Comparison of ENCODE assay signal across 8 cellular contexts in the genomic region with DNA sequence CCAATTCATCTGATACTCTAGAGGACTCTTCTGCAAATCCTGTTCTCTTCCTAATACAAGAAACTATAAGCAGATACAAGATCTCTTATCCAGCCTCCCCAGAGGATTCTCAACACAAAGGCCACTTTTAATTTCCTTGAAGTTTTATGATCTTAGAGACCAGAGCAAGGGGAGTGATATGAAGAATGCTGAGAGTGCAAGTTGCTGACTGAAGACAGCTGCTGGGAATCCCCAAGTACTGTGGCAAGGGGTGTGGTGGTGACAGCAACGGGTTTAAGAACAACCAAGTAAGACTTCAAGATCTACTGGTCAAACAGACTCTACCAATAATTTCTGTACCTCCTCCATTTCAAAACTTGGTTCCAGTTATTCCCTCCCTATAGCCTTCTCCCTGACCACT.
DNase-seq lines count a peak whose midpoint lies in the region; ATAC-seq and TF ChIP-seq lines count a peak whose summit lies in the region.

No MANE protein-coding gene starts in this region.

- DNase-seq in T-helper 1 cell (peak in 3 of 5 donors; percentile 8 to 49 (median 9)), glomerular visceral epithelial cell (ENCODE audit: extremely low spot score) (peak; percentile 10), hypothalamus (lab: John Stamatoyannopoulos, UW) (no peak), NCI-H2196 treated with DMSO at 0.1 percent for 48 hours (lab: John Stamatoyannopoulos, UW; ENCODE audit: unreplicated experiment) (no peak), AG20443 (ENCODE audit: low spot score) (no peak)

- ATAC-seq in GM18498 (IDR thresholded peaks at IDR 0.05; ENCODE audit: unreplicated experiment) (peak; percentile 89), HG02571 (IDR thresholded peaks at IDR 0.05; ENCODE audit: unreplicated experiment) (peak; percentile 88), SK-N-SH treated with all-trans-retinoic acid at 6 μM for 48 hours (no peak)

TF ChIP-seq in SK-N-SH treated with all-trans-retinoic acid at 6 μM for 48 hours, 23 proteins besides CTCF, POLR2A, EP300 and RAD21:
- TF ChIP-seq ZFP30 (CRISPR knock-in tag; IDR thresholded peaks at IDR 0.05) (no peak), GLIS3 (CRISPR knock-in tag; IDR thresholded peaks at IDR 0.05) (no peak), CSDC2 (CRISPR knock-in tag; IDR thresholded peaks at IDR 0.05) (no peak), ZNF565 (CRISPR knock-in tag; conservative IDR thresholded peaks at IDR 0.05; ENCODE audit: low read depth) (no peak), PPARA (CRISPR knock-in tag; IDR thresholded peaks at IDR 0.05; ENCODE audit: borderline replicate concordance) (no peak), TOX (CRISPR knock-in tag; IDR thresholded peaks at IDR 0.05; ENCODE audit: borderline replicate concordance) (no peak), ZNF8 (CRISPR knock-in tag; IDR thresholded peaks at IDR 0.05) (no peak), OSR1 (CRISPR knock-in tag; IDR thresholded peaks at IDR 0.05) (no peak), SNAI2 (CRISPR knock-in tag; IDR thresholded peaks at IDR 0.05) (no peak)
- TF ChIP-seq, protein P1, sequence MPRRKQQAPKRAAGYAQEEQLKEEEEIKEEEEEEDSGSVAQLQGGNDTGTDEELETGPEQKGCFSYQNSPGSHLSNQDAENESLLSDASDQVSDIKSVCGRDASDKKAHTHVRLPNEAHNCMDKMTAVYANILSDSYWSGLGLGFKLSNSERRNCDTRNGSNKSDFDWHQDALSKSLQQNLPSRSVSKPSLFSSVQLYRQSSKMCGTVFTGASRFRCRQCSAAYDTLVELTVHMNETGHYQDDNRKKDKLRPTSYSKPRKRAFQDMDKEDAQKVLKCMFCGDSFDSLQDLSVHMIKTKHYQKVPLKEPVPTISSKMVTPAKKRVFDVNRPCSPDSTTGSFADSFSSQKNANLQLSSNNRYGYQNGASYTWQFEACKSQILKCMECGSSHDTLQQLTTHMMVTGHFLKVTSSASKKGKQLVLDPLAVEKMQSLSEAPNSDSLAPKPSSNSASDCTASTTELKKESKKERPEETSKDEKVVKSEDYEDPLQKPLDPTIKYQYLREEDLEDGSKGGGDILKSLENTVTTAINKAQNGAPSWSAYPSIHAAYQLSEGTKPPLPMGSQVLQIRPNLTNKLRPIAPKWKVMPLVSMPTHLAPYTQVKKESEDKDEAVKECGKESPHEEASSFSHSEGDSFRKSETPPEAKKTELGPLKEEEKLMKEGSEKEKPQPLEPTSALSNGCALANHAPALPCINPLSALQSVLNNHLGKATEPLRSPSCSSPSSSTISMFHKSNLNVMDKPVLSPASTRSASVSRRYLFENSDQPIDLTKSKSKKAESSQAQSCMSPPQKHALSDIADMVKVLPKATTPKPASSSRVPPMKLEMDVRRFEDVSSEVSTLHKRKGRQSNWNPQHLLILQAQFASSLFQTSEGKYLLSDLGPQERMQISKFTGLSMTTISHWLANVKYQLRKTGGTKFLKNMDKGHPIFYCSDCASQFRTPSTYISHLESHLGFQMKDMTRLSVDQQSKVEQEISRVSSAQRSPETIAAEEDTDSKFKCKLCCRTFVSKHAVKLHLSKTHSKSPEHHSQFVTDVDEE (CRISPR knock-in tag; IDR thresholded peaks at IDR 0.05) = no peak
- TF ChIP-seq, protein P2, sequence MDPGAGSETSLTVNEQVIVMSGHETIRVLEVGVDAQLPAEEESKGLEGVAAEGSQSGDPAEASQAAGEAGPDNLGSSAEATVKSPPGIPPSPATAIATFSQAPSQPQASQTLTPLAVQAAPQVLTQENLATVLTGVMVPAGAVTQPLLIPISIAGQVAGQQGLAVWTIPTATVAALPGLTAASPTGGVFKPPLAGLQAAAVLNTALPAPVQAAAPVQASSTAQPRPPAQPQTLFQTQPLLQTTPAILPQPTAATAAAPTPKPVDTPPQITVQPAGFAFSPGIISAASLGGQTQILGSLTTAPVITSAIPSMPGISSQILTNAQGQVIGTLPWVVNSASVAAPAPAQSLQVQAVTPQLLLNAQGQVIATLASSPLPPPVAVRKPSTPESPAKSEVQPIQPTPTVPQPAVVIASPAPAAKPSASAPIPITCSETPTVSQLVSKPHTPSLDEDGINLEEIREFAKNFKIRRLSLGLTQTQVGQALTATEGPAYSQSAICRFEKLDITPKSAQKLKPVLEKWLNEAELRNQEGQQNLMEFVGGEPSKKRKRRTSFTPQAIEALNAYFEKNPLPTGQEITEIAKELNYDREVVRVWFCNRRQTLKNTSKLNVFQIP (CRISPR knock-in tag; IDR thresholded peaks at IDR 0.05; ENCODE audit: borderline replicate concordance, low read depth) = no peak

Comparison
In these comparisons a context has a peak if more than half of its experiments do, and no peak if none do; other contexts are left out.
1. DNase-seq: peak in T-helper 1 cell (3 of 5) and glomerular visceral epithelial cell (single experiment); none in hypothalamus (0 of 51), NCI-H2196 treated with DMSO at 0.1 percent for 48 hours (single experiment) and AG20443 (single experiment).